In the genomic region with DNA sequence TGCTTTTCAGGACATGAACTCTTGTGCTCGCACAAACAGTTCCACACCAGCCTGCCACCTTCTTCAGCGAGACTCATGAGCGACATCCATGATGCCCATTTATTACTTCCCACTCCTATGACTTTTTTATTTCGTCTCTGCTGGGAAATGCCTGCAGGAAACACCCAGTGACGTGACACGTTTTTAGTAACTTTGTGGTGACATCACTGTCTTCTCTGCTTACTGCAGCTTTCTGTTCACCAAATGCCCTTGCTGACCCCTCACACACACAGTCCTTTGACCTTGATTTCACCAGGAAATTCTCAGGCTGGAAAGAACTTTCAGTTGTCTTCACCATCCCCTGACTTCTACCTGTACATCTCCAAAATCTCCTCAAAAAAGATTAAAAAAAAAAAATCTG, we compare ENCODE assay signal across 34 cellular contexts. TPM values are rescaled to one million over a fixed set of nuclear protein-coding genes. Genes with fewer than 3 reads are reported as not detected.
"Had no signal": no experiment of that assay in that cellular context is flagged by ENCODE, and none has a peak within 500 bp of the region (broad histone marks: within the 10 kb centered on the region; RNA-seq: fewer than 3 reads in every experiment).

No MANE protein-coding gene starts in this region.

- DNase-seq: activated CD4-positive, alpha-beta memory T cell treated with anti-CD3 and anti-CD28 coated beads, Interleukin-2, amount 10 ng/mL, durations not matched to agents 7 days and 5 days; activated CD4-positive, alpha-beta T cell treated with anti-CD3 and anti-CD28 coated beads for 1 hour; activated CD4-positive, alpha-beta T cell treated with anti-CD3 and anti-CD28 coated beads for 48 hours; activated CD4-positive, CD25-positive, alpha-beta regulatory T cell; activated CD8-positive, alpha-beta memory T cell treated with anti-CD3 and anti-CD28 coated beads for 24 hours; activated CD8-positive, alpha-beta memory T cell treated with anti-CD3 and anti-CD28 coated beads, Interleukin-2, amount 10 ng/mL, durations not matched to agents 7 days and 5 days; activated CD8-positive, alpha-beta memory T cell treated with anti-CD3 and anti-CD28 coated beads, Interleukin-2, amount 50 U/mL, for 48 hours; activated effector memory CD4-positive, alpha-beta T cell treated with Interleukin-2 at 50 U/mL for 16 hours; activated naive CD4-positive, alpha-beta T cell treated with anti-CD3 and anti-CD28 coated beads, Interleukin-2, amount 10 ng/mL, durations not matched to agents 7 days and 5 days; activated naive CD8-positive, alpha-beta T cell treated with anti-CD3 and anti-CD28 coated beads, Interleukin-2, amount 50 U/mL, for 24 hours; activated T-cell treated with anti-CD3 and anti-CD28 coated beads, Interleukin-2, amount 50 U/mL, for 48 hours; anterior cingulate cortex; caudate nucleus; cerebellar nuclear complex; Kasumi-1; MM.1S; MV-4-11; NCI-H1092; NCI-H1436 treated with DMSO at 0.1 percent for 48 hours; NCI-H1694 treated with DMSO at 0.1 percent for 48 hours; NCI-H2029; NCI-H345; NCI-H524 treated with DMSO at 0.1 percent for 48 hours; SHP77; SJCRH30; T1000; WERI-Rb-1 had no signal

- H3K4me3 ChIP-seq: SJCRH30, SK-N-MC had no signal

- H3K9me3 ChIP-seq: SJCRH30 had no signal

- ATAC-seq: activated CD8-positive, alpha-beta memory T cell treated with anti-CD3 and anti-CD28 coated beads, Interleukin-2, amount 10 ng/mL, durations not matched to agents 7 days and 5 days; activated naive CD8-positive, alpha-beta T cell treated with anti-CD3 and anti-CD28 coated beads, Interleukin-2, amount 50 U/mL, for 24 hours; Panc1 had no signal

- H3K36me3 ChIP-seq: SJCRH30, WERI-Rb-1 had no signal

- H3K27ac ChIP-seq: SJCRH30, SK-N-MC, WERI-Rb-1 had no signal

RNA-seq across cellular contexts. Expression of gene TRIM40, which starts 8.9 kb away (rescaled TPM):
- total RNA-seq: activated CD4-positive, alpha-beta memory T cell treated with anti-CD3 and anti-CD28 coated beads, Interleukin-2, amount 10 ng/mL, durations not matched to agents 7 days and 5 days; activated CD8-positive, alpha-beta memory T cell treated with anti-CD3 and anti-CD28 coated beads, Interleukin-2, amount 10 ng/mL, durations not matched to agents 7 days and 5 days; bronchial epithelial cell; NCI-H460; RPMI7951; SJCRH30; T-helper 1 cell treated with Interleukin-12 subunit alpha and Interleukin-12 subunit beta and Interleukin-4 antibody, amounts not matched to agents 30 ng/mL and 1 ng/mL, for 36 hours; T-helper 2 cell treated with Interferon-gamma antibody and Interleukin-4, amounts not matched to agents 100 ng/mL and 5 ng/mL, for 36 hours had no signal

RNA-seq across cellular contexts. Expression of gene TRIM10, which starts 16.2 kb away (rescaled TPM):
- total RNA-seq: activated CD8-positive, alpha-beta memory T cell treated with anti-CD3 and anti-CD28 coated beads, Interleukin-2, amount 10 ng/mL, durations not matched to agents 7 days and 5 days; bronchial epithelial cell; NCI-H460; RPMI7951; SJCRH30 had no signal

RNA-seq across cellular contexts. Expression of gene TRIM15, which starts 18.5 kb away (rescaled TPM):
- total RNA-seq: activated CD4-positive, alpha-beta memory T cell treated with anti-CD3 and anti-CD28 coated beads, Interleukin-2, amount 10 ng/mL, durations not matched to agents 7 days and 5 days; activated CD8-positive, alpha-beta memory T cell treated with anti-CD3 and anti-CD28 coated beads, Interleukin-2, amount 10 ng/mL, durations not matched to agents 7 days and 5 days; bronchial epithelial cell; NCI-H460; RPMI7951 had no signal

RNA-seq across cellular contexts. Expression of gene TRIM31, which starts 31.9 kb away (rescaled TPM):
- total RNA-seq: activated CD4-positive, alpha-beta memory T cell treated with anti-CD3 and anti-CD28 coated beads, Interleukin-2, amount 10 ng/mL, durations not matched to agents 7 days and 5 days; activated CD8-positive, alpha-beta memory T cell treated with anti-CD3 and anti-CD28 coated beads, Interleukin-2, amount 10 ng/mL, durations not matched to agents 7 days and 5 days; bronchial epithelial cell; NCI-H460; RPMI7951; SJCRH30; T-helper 1 cell treated with Interleukin-12 subunit alpha and Interleukin-12 subunit beta and Interleukin-4 antibody, amounts not matched to agents 30 ng/mL and 1 ng/mL, for 36 hours; T-helper 2 cell treated with Interferon-gamma antibody and Interleukin-4, amounts not matched to agents 100 ng/mL and 5 ng/mL, for 36 hours had no signal
